ENCODE assay signal across 8 cellular contexts in genomic region chr22:20551805-20552449, GRCh38. TPM values are rescaled to one million over a fixed set of nuclear protein-coding genes. Genes with fewer than 3 reads are reported as not detected.
DNase-seq lines count a peak whose midpoint lies in the region; ATAC-seq, FAIRE-seq and TF ChIP-seq lines count a peak whose summit lies in the region.

No MANE protein-coding gene starts in this region.

- H3K4me1 ChIP-seq in BLaER1 (peaks cover 67% of the 10 kb centered on the region), pancreas (peaks cover 25 to 30% (median 27%) of the 10 kb centered on the region in 3 donors)

- FAIRE-seq in pancreas (lab: Jason Lieb, UNC): no peak

- WGBS in pancreas, 2 donors: 27 to 36% methylated on average over 8 of the region's 8 CpGs

- H3K4me2 ChIP-seq in BLaER1: peak overlapping the region; percentile 42

- H3K27ac ChIP-seq in BLaER1: 0 out of 2 replicates have a peak overlapping the region, but pooled peaks have one; percentile 45
- peak overlapping the region; percentile 75 to 85 (median 83) for H3K27ac ChIP-seq in pancreas

- intact Hi-C loops in activated CD4-positive, alpha-beta memory T cell treated with anti-CD3 and anti-CD28 coated beads for 36 hours (cut with micrococcal nuclease): loop anchor here (1.0 to 5.0 kb wide), 6 partner anchors 11 to 230 kb away; partner anchors contain the start of genes DGCR6L and MED15
- intact Hi-C loops in pancreas (cut with DNase I): no loop called here

- peak overlapping the region; percentile 69 for H3K4me3 Mint-ChIP-seq in activated CD4-positive, alpha-beta memory T cell treated with anti-CD3 and anti-CD28 coated beads for 36 hours

- CTCF ChIA-PET in activated CD4-positive, alpha-beta memory T cell treated with anti-CD3 and anti-CD28 coated beads for 36 hours (lab: Charles Lee): interaction anchor here (0.8 to 16.7 kb wide), 6 partner anchors 10 to 55 kb away, joined by 3 to 292 read pairs (median 4); partner anchors contain the start of gene MED15

- DNase-seq in activated CD4-positive, alpha-beta memory T cell treated with anti-CD3 and anti-CD28 coated beads for 36 hours: peak; percentile 88
- DNase-seq in fibroblast of gingiva (ENCODE audit: low read depth) (peak; percentile 64), pancreas (peak in 5 of 6 donors; percentile 59 to 82 (median 78)), NCI-H446 (lab: John Stamatoyannopoulos, UW) (no peak)

- H3K27me3 ChIP-seq in BLaER1 (no peaks in the 10 kb centered on the region), pancreas (no peaks in the 10 kb centered on the region)

- H3K36me3 Mint-ChIP-seq in activated CD4-positive, alpha-beta memory T cell treated with anti-CD3 and anti-CD28 coated beads for 36 hours: peaks cover 40% of the 10 kb centered on the region

- no peaks in the 10 kb centered on the region for H3K9me3 Mint-ChIP-seq in activated CD4-positive, alpha-beta memory T cell treated with anti-CD3 and anti-CD28 coated beads for 36 hours

- peaks cover 2% of the 10 kb centered on the region for H3K9me3 ChIP-seq in BLaER1
- H3K9me3 ChIP-seq in pancreas: no peaks in the 10 kb centered on the region

- peak overlapping the region; percentile 100 for H3K27ac Mint-ChIP-seq in activated CD4-positive, alpha-beta memory T cell treated with anti-CD3 and anti-CD28 coated beads for 36 hours

- no peaks in the 10 kb centered on the region for H3K27me3 Mint-ChIP-seq in activated CD4-positive, alpha-beta memory T cell treated with anti-CD3 and anti-CD28 coated beads for 36 hours

- H3K4me3 ChIP-seq in BLaER1: no peak overlapping the region
- no peak overlapping the region for H3K4me3 ChIP-seq in pancreas

- ATAC-seq in pancreas: peak; percentile 76 to 87 (median 82)
- no peak for ATAC-seq in GM19023 (IDR thresholded peaks at IDR 0.05; ENCODE audit: unreplicated experiment)
- ATAC-seq in HG03175 (IDR thresholded peaks at IDR 0.05; ENCODE audit: unreplicated experiment): no peak
- ATAC-seq in HG03439 (IDR thresholded peaks at IDR 0.05; ENCODE audit: unreplicated experiment): no peak

- H4K20me1 ChIP-seq in BLaER1: peaks cover 100% of the 10 kb centered on the region

- H3K36me3 ChIP-seq in BLaER1 (peaks cover 72% of the 10 kb centered on the region), pancreas (no peaks in the 10 kb centered on the region)

- peak overlapping the region; percentile 58 for H3K9ac ChIP-seq in BLaER1

- POLR2A ChIA-PET in activated CD4-positive, alpha-beta memory T cell treated with anti-CD3 and anti-CD28 coated beads for 36 hours (lab: Charles Lee): interaction anchor here (1.3 to 5.9 kb wide), 5 partner anchors 13 to 43 kb away, joined by 3 to 47 read pairs (median 6); partner anchors contain the start of gene MED15

- peak; percentile 29 to 69 (median 43) for TF ChIP-seq CTCF in pancreas (IDR thresholded peaks at IDR 0.05)

- H3K4me1 Mint-ChIP-seq in activated CD4-positive, alpha-beta memory T cell treated with anti-CD3 and anti-CD28 coated beads for 36 hours (ENCODE audit: low read depth): peaks cover 93% of the 10 kb centered on the region

RNA-seq across cellular contexts. Expression of gene MED15, which starts 44.5 kb away (rescaled TPM):
- 10 to 100 TPM; 93.3 to 97.4 TPM for total RNA-seq in activated CD4-positive, alpha-beta memory T cell treated with anti-CD3 and anti-CD28 coated beads for 36 hours
- 10 to 100 TPM; 27.1 to 47.9 (median 35.4) TPM for total RNA-seq in pancreas
- polyA plus RNA-seq in pancreas: 10 to 100 TPM; 61.0 to 61.7 TPM

RNA-seq across cellular contexts. Expression of gene KLHL22, which starts 56.3 kb away (rescaled TPM):
- 10 to 100 TPM; 23.3 to 25.5 TPM for total RNA-seq in activated CD4-positive, alpha-beta memory T cell treated with anti-CD3 and anti-CD28 coated beads for 36 hours
- total RNA-seq in pancreas: 10 to 100 TPM in 4 of 6 donors, 1 to 10 TPM in 2; 9.9 to 15.0 (median 12.4) TPM
- polyA plus RNA-seq in pancreas: 10 to 100 TPM; 22.2 to 22.9 TPM

Comparison
In these comparisons a context has a peak if more than half of its experiments do, and no peak if none do; other contexts are left out.
1. DNase-seq: peak in activated CD4-positive, alpha-beta memory T cell treated with anti-CD3 and anti-CD28 coated beads for 36 hours (single experiment), fibroblast of gingiva (single experiment) and pancreas (5 of 6); none in NCI-H446 (0 of 2).
2. ATAC-seq: peak in pancreas (4 of 4); none in GM19023 (single experiment), HG03175 (single experiment) and HG03439 (single experiment).